10 cellular contexts compared by ENCODE assay signal in the genomic region with DNA sequence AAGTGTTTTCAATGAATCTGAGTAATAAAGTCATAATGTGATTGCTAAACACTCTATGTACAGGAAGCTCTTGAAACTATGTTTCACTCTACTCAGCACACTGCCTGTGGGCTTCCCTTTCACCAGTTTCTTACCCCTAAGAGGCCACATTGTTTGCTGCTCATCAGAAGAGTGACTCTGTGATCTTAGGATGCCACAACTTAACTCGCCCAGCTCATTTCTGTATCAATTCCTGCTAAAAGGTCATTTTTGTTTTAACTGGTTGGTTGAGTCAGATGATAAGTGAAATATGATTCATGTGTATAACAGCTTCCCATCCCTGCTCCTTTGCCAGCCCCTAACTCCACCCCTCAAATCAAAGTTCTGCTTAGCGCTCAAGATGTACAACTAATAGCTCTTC. TPM values are rescaled to one million over a fixed set of nuclear protein-coding genes. Genes with fewer than 3 reads are reported as not detected.
DNase-seq lines count a peak whose midpoint lies in the region; ATAC-seq and TF ChIP-seq lines count a peak whose summit lies in the region.
"Had no signal": no experiment of that assay in that cellular context is flagged by ENCODE, and none has a peak within 500 bp of the region (broad histone marks: within the 10 kb centered on the region; RNA-seq: fewer than 3 reads in every experiment).

No MANE protein-coding gene starts in this region.

- H3K36me3 Mint-ChIP-seq in activated T-cell treated with anti-CD3 and anti-CD28 coated beads, Interleukin-2, amount 50 U/mL, for 72 hours (ENCODE audit: insufficient read depth in 2 of 2) = no peaks in the 10 kb centered on the region

- peaks cover 58% of the 10 kb centered on the region for H3K4me1 Mint-ChIP-seq in activated T-cell treated with anti-CD3 and anti-CD28 coated beads, Interleukin-2, amount 50 U/mL, for 72 hours (ENCODE audit: low read depth)

- peak; percentile 58 for DNase-seq in stimulated activated CD4-positive, alpha-beta T cell treated with anti-CD3 and anti-CD28 coated beads, Interleukin-15, amount 100 ng/mL, for 24 hours
- DNase-seq in stimulated activated CD4-positive, alpha-beta T cell treated with anti-CD3 and anti-CD28 coated beads, Interleukin-12 subunit alpha, Interleukin-12 subunit beta, amount 100 ng/mL, for 4 hours = no peak
- DNase-seq in activated T-cell treated with anti-CD3 and anti-CD28 coated beads, Interleukin-2, amount 50 U/mL, for 72 hours = peak; percentile 67 to 74
- DNase-seq in SJCRH30 (no peak), NCI-H1930 (lab: John Stamatoyannopoulos, UW) (no peak), NCI-H510A (lab: John Stamatoyannopoulos, UW) (no peak), WERI-Rb-1 (no peak)

- H3K4me1 ChIP-seq in SJCRH30 = no peaks in the 10 kb centered on the region

- peak overlapping the region; percentile 58 to 59 for H3K4me3 Mint-ChIP-seq in activated T-cell treated with anti-CD3 and anti-CD28 coated beads, Interleukin-2, amount 50 U/mL, for 72 hours
- H3K4me3 Mint-ChIP-seq: dendritic cell treated with granulocyte-macrophage colony-stimulating factor and Interleukin-4, amounts not matched to agents 40 ng/mL and 50 ng/mL, for 4 days had no signal

- H3K27me3 Mint-ChIP-seq in activated T-cell treated with anti-CD3 and anti-CD28 coated beads, Interleukin-2, amount 50 U/mL, for 72 hours (ENCODE audit: low read depth) = peaks cover 68% of the 10 kb centered on the region

- H3K4me3 ChIP-seq in SJCRH30 = no peak overlapping the region
- H3K4me3 ChIP-seq in WERI-Rb-1 (ENCODE audit: low read depth, low read length) = no peak overlapping the region

- H3K27ac ChIP-seq in SJCRH30 = no peak overlapping the region
- no peak overlapping the region for H3K27ac ChIP-seq in WERI-Rb-1
- H3K27ac ChIP-seq: C4-2B had no signal

- H3K27me3 ChIP-seq in SJCRH30 (no peaks in the 10 kb centered on the region), WERI-Rb-1 (ENCODE audit: insufficient read depth, low read depth, severe bottlenecking) (no peaks in the 10 kb centered on the region)

- H3K9me3 ChIP-seq in SJCRH30 (replicated peaks) = no peaks in the 10 kb centered on the region
- no peaks in the 10 kb centered on the region for H3K9me3 ChIP-seq in WERI-Rb-1 (ENCODE audit: severe bottlenecking)

- ATAC-seq in HG03045 (IDR thresholded peaks at IDR 0.05; ENCODE audit: unreplicated experiment) = peak; percentile 82
- peak; percentile 99 for ATAC-seq in activated T-cell treated with anti-CD3 and anti-CD28 coated beads, Interleukin-2, amount 50 U/mL, for 72 hours (replicated peaks in 1 of 2)

- no peaks in the 10 kb centered on the region for H3K9me3 Mint-ChIP-seq in activated T-cell treated with anti-CD3 and anti-CD28 coated beads, Interleukin-2, amount 50 U/mL, for 72 hours
- H3K9me3 Mint-ChIP-seq: dendritic cell treated with granulocyte-macrophage colony-stimulating factor and Interleukin-4, amounts not matched to agents 40 ng/mL and 50 ng/mL, for 4 days had no signal

- no peak for TF ChIP-seq CTCF in WERI-Rb-1 (IDR thresholded peaks at IDR 0.05; ENCODE audit: low read depth, low read length)

- H3K36me3 ChIP-seq in SJCRH30 = no peaks in the 10 kb centered on the region
- no peaks in the 10 kb centered on the region for H3K36me3 ChIP-seq in WERI-Rb-1

- peak overlapping the region; percentile 55 for H3K27ac Mint-ChIP-seq in activated T-cell treated with anti-CD3 and anti-CD28 coated beads, Interleukin-2, amount 50 U/mL, for 72 hours
- H3K27ac Mint-ChIP-seq: dendritic cell treated with granulocyte-macrophage colony-stimulating factor and Interleukin-4, amounts not matched to agents 40 ng/mL and 50 ng/mL, for 4 days had no signal

RNA-seq across cellular contexts. Expression of a gene that starts 9.8 kb away (rescaled TPM):
- 10 to 100 TPM; 53.9 to 63.5 TPM for total RNA-seq in activated T-cell treated with anti-CD3 and anti-CD28 coated beads, Interleukin-2, amount 50 U/mL, for 72 hours
- total RNA-seq in SJCRH30 (2014; rRNA removed; shearing (Covaris generic)) = 49.4 and 69.7 TPM in 2 replicates

RNA-seq across cellular contexts. Expression of a gene that starts 17.0 kb away (rescaled TPM):
- total RNA-seq in activated T-cell treated with anti-CD3 and anti-CD28 coated beads, Interleukin-2, amount 50 U/mL, for 72 hours = 1 to 10 TPM; 2.1 TPM
- 0.30 TPM in 1 of 2 replicates, not detected in the other for total RNA-seq in SJCRH30 (2014; rRNA removed; shearing (Covaris generic))

Comparison
In these comparisons a context has a peak if more than half of its experiments do, and no peak if none do; other contexts are left out.
1. DNase-seq: peak in stimulated activated CD4-positive, alpha-beta T cell treated with anti-CD3 and anti-CD28 coated beads, Interleukin-15, amount 100 ng/mL, for 24 hours (single experiment) and activated T-cell treated with anti-CD3 and anti-CD28 coated beads, Interleukin-2, amount 50 U/mL, for 72 hours (2 of 2); none in stimulated activated CD4-positive, alpha-beta T cell treated with anti-CD3 and anti-CD28 coated beads, Interleukin-12 subunit alpha, Interleukin-12 subunit beta, amount 100 ng/mL, for 4 hours (single experiment), SJCRH30 (0 of 2), NCI-H1930 (0 of 2), NCI-H510A (single experiment) and WERI-Rb-1 (single experiment).